18 cellular contexts compared by ENCODE assay signal in the genomic region with DNA sequence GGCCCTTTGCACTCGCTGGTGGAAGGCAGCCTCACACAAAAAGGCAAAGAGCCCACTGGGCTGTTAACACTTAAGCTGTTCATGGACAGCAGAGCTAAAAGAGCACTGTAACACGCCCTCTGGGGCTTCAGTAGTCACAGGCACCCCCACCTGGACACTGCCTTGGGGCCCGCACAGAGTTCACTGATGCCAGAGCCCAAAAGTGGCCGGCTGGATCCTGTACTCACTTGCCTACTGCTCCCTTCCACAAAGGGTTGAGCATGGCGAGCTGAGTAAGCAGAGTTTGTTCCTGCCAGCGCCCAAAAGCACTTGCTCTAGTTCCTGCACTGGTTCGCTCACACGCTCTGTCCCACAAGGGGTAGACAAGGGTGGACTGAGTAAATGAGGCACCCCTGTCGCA.
DNase-seq lines count a peak whose midpoint lies in the region; ATAC-seq and TF ChIP-seq lines count a peak whose summit lies in the region.
"Had no signal": no experiment of that assay in that cellular context is flagged by ENCODE, and none has a peak within 500 bp of the region (broad histone marks: within the 10 kb centered on the region; RNA-seq: fewer than 3 reads in every experiment).

No MANE protein-coding gene starts in this region.

- intact Hi-C loops in Right ventricle myocardium inferior (cut with DNase I) (no loop called here), sciatic nerve (cut with DNase I) (no loop called here)

- peaks cover 0 to 6% of the 10 kb centered on the region in 2 donors for H3K4me1 ChIP-seq in right atrium auricular region
- H3K4me1 ChIP-seq: Caco-2, Peyer's patch had no signal

- H3K9me3 ChIP-seq in right atrium auricular region: no peaks in the 10 kb centered on the region
- H3K9me3 ChIP-seq: Caco-2, Peyer's patch had no signal

- no peaks in the 10 kb centered on the region for H3K36me3 ChIP-seq in right atrium auricular region
- H3K36me3 ChIP-seq: Peyer's patch had no signal

- TF ChIP-seq CTCF in right atrium auricular region (IDR thresholded peaks at IDR 0.05): no peak

- no peak overlapping the region for H3K27ac ChIP-seq in right atrium auricular region
- peak overlapping the region; percentile 67 for H3K27ac ChIP-seq in cingulate gyrus (ENCODE audit: low read depth, low read length)
- H3K27ac ChIP-seq: 22Rv1, C4-2B, Peyer's patch had no signal

- ATAC-seq in Right ventricle myocardium inferior (no peak), sciatic nerve (peak; percentile 36), HG03108 (IDR thresholded peaks at IDR 0.05; ENCODE audit: unreplicated experiment) (no peak)

- H3K27me3 ChIP-seq in right atrium auricular region: no peaks in the 10 kb centered on the region
- H3K27me3 ChIP-seq: Peyer's patch had no signal

- no peak overlapping the region for H3K4me3 ChIP-seq in right atrium auricular region
- H3K4me3 ChIP-seq: Peyer's patch had no signal

- DNase-seq in Right ventricle myocardium inferior (ENCODE audit: missing footprints): peak; percentile 73
- DNase-seq in right atrium auricular region (ENCODE audit: low spot score): no peak
- DNase-seq in hypothalamus (lab: John Stamatoyannopoulos, UW): peak in 39 of 51 donors; percentile 7 to 76 (median 44)
- no peak for DNase-seq in sciatic nerve (ENCODE audit: low spot score)
- DNase-seq in COLO829 (ENCODE audit: low spot score): no peak
- DNase-seq in cerebellar cortex (ENCODE audit: low spot score): no peak
- DNase-seq: Caco-2, DMS53, HCEC 1CT, NCI-H1417 treated with DMSO at 0.1 percent for 48 hours, NCI-H2029 treated with DMSO at 0.1 percent for 48 hours, NCI-H510A, Peyer's patch, SIG-M5 had no signal

Comparison
In these comparisons a context has a peak if more than half of its experiments do, and no peak if none do; other contexts are left out.
1. DNase-seq: peak in Right ventricle myocardium inferior (single experiment) and hypothalamus (39 of 51); none in right atrium auricular region (single experiment), sciatic nerve (single experiment), COLO829 (single experiment) and cerebellar cortex (single experiment).